In genomic region chr2:156435725-156436476, GRCh38 we compare ENCODE assay signal across 8 cellular contexts. TPM values are rescaled to one million over a fixed set of nuclear protein-coding genes. Genes with fewer than 3 reads are reported as not detected.
DNase-seq lines count a peak whose midpoint lies in the region; ATAC-seq and TF ChIP-seq lines count a peak whose summit lies in the region.

GPD2 (plus strand) TSS chr2:156436379; CDS start chr2:156476106, 39,727 bp downstream.

- peak within 1 kb of the TSS; percentile 87 to 99 (median 97) for H3K27ac ChIP-seq in dorsolateral prefrontal cortex
- peak within 1 kb of the TSS; percentile 97 to 98 (median 97) for H3K27ac ChIP-seq in right lobe of liver

- H3K9me3 ChIP-seq in right lobe of liver: no peaks in the 10 kb centered on the region

- intact Hi-C loops in dorsolateral prefrontal cortex (cut with DNase I) (loop anchor here (1.0 to 5.0 kb wide), 5 partner anchors 35 to 151 kb away; no protein-coding TSS in a partner anchor), right lobe of liver (cut with DNase I) (no loop called here)

- TF ChIP-seq CTCF in AG09309 (IDR thresholded peaks at IDR 0.05; ENCODE audit: control insufficient read depth, insufficient read depth, low read depth, low read length, missing control alignments): peak; percentile 3
- peak in 33 of 56 donors; percentile 2 to 55 (median 27) for TF ChIP-seq CTCF in dorsolateral prefrontal cortex (IDR thresholded peaks at IDR 0.05 in 54 of 56, conservative IDR thresholded peaks at IDR 0.05 in 2 of 56; ENCODE audit: low read depth in 1 of 56, partially characterized antibody in 56 of 56)
- TF ChIP-seq CTCF in right lobe of liver (IDR thresholded peaks at IDR 0.05): peak in 1 of 4 donors; percentile 20

- H3K4me3 ChIP-seq in AG09309 (ENCODE audit: control insufficient read depth, low read depth, low read length): peak within 1 kb of the TSS; percentile 71
- peak within 1 kb of the TSS; percentile 58 to 99 (median 84) for H3K4me3 ChIP-seq in dorsolateral prefrontal cortex
- peak within 1 kb of the TSS; percentile 62 to 82 (median 78) for H3K4me3 ChIP-seq in right lobe of liver

- 0% methylated on average over 14 of the region's 75 CpGs for WGBS in right lobe of liver (ENCODE audit: insufficient coverage, low coverage, low lambda C conversion rate, missing lambda C conversion rate)

- H3K4me1 ChIP-seq in right lobe of liver: peaks cover 0 to 11% (median 0%) of the 10 kb centered on the region in 4 donors

- ATAC-seq in GM18861 (IDR thresholded peaks at IDR 0.05; ENCODE audit: unreplicated experiment) (peak; percentile 31), HG03097 (IDR thresholded peaks at IDR 0.05; ENCODE audit: low FRiP score, unreplicated experiment) (peak; percentile 48), right lobe of liver (peak; percentile 95 to 98 (median 96))

- TF ChIP-seq POLR2A in right lobe of liver (IDR thresholded peaks at IDR 0.05): peak; percentile 73

- no peaks in the 10 kb centered on the region for H3K36me3 ChIP-seq in right lobe of liver

- DNase-seq in AG09309 (ENCODE audit: low read depth) (peak; percentile 59), NCI-H446 treated with DMSO at 0.1 percent for 48 hours (lab: John Stamatoyannopoulos, UW) (peak; percentile 61), dorsolateral prefrontal cortex (peak; percentile 68 to 90 (median 84)), right lobe of liver (peak; percentile 95 to 96 (median 96))
- peak; percentile 62 to 68 for DNase-seq in activated CD4-positive, alpha-beta T cell treated with anti-CD3 and anti-CD28 coated beads, Interleukin-2, amount 50 U/mL, for 48 hours
- peak; percentile 42 to 52 for DNase-seq in stimulated activated CD4-positive, alpha-beta T cell treated with anti-CD3 and anti-CD28 coated beads, Interleukin-4, amount 100 ng/mL, for 48 hours (ENCODE audit: low read depth in 2 of 2)

- H3K27me3 ChIP-seq in dorsolateral prefrontal cortex (no peaks in the 10 kb centered on the region), right lobe of liver (no peaks in the 10 kb centered on the region)

RNA-seq across cellular contexts. Expression of gene GPD2, which starts in this region (rescaled TPM):
- 10 to 100 TPM; 31.2 to 87.8 (median 46.5) TPM for total RNA-seq in dorsolateral prefrontal cortex
- total RNA-seq in right lobe of liver: 1 to 10 TPM; 3.2 to 8.8 (median 4.8) TPM

Comparison
In these comparisons a context has a peak if more than half of its experiments do, and no peak if none do; other contexts are left out.
1. Peak in every context shown above with its lines: DNase-seq, ATAC-seq, H3K4me3 ChIP-seq and H3K27ac ChIP-seq.
2. ATAC-seq: peak in every context shown above with its lines; median percentile 96 in right lobe of liver; 48 in HG03097; 31 in GM18861.
3. intact Hi-C loops: an anchor here in dorsolateral prefrontal cortex (1.0 to 5.0 kb wide); none called in right lobe of liver.